ENCODE assay signal across 8 cellular contexts in the genomic region with DNA sequence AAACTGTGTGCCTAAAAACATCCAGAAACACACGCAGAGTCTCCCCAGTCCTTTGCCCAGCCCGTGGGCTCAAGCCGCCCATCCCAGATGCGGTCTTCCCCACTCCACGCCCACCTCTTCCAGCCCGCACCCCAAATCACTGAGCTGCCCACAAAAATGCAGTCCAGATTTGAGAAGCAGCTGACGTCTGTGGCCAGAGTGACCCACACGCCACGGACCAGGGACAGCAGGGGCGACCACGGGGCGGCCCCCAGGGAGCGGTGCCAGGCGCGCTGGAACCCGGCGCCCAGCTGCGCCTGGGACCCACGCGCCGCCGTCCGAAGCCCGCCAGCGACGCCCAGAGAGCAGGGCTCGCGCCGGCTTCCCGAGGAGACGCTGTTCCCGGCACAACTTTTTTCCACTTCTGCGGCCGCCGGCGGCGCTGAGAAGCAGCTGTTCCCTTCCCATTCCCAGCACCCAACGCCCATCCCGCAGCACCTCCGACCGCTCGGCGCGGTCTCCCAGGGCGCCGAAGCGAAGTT. TPM values are rescaled to one million over a fixed set of nuclear protein-coding genes. Genes with fewer than 3 reads are reported as not detected.
DNase-seq lines count a peak whose midpoint lies in the region; ATAC-seq, FAIRE-seq and TF ChIP-seq lines count a peak whose summit lies in the region.

No MANE protein-coding gene starts in this region.

- no peaks in the 10 kb centered on the region for H4K20me1 ChIP-seq in neural cell (ENCODE audit: insufficient read depth)

- no peaks in the 10 kb centered on the region for H3K27me3 ChIP-seq in foreskin keratinocyte
- peaks cover 17% of the 10 kb centered on the region for H3K27me3 ChIP-seq in neural cell (ENCODE audit: insufficient read depth, low read depth, low read length)

- peak; percentile 1 for TF ChIP-seq CTCF in D721Med (IDR thresholded peaks at IDR 0.05; ENCODE audit: insufficient read depth, missing control alignments)
- TF ChIP-seq CTCF in WTC11 (IDR thresholded peaks at IDR 0.05) = no peak
- peak; percentile 47 for TF ChIP-seq CTCF in foreskin keratinocyte (conservative IDR thresholded peaks at IDR 0.05)
- TF ChIP-seq CTCF in neural cell (IDR thresholded peaks at IDR 0.05; ENCODE audit: poor library complexity, severe bottlenecking) = no peak

- peak overlapping the region; percentile 69 for H3K4me3 ChIP-seq in neural cell (ENCODE audit: low read length)

- H3K9me3 ChIP-seq in neural cell (ENCODE audit: low read length) = no peaks in the 10 kb centered on the region

- FAIRE-seq in D721Med (lab: Jason Lieb, UNC) = no peak

- H3K9me3 Mint-ChIP-seq in WTC11 = no peaks in the 10 kb centered on the region

- H3K4me1 ChIP-seq in foreskin keratinocyte = peaks cover 17% of the 10 kb centered on the region

- H3K4me1 Mint-ChIP-seq in WTC11 = peaks cover 37% of the 10 kb centered on the region

- no peaks in the 10 kb centered on the region; the same call in 1 of the 2 replicates for H3K27me3 Mint-ChIP-seq in WTC11 (ENCODE audit: low read depth)

- TF ChIP-seq RAD21 in neural cell (conservative IDR thresholded peaks at IDR 0.05) = peak; percentile 44

- H3K27ac ChIP-seq in foreskin keratinocyte = peak overlapping the region; percentile 99
- H3K27ac ChIP-seq in neural cell (ENCODE audit: low read length) = no peak overlapping the region

- POLR2A ChIA-PET in WTC11 (lab: Charles Lee) = no interaction called here

- H3K79me2 ChIP-seq in neural cell (replicated peaks; ENCODE audit: insufficient read depth, low read length) = peaks cover 9% of the 10 kb centered on the region

- CTCF ChIA-PET in WTC11 (lab: Charles Lee) = interaction anchor here (0.8 to 1.6 kb wide), 4 partner anchors 11 to 252 kb away, joined by 3 to 6 read pairs (median 4); no protein-coding TSS in a partner anchor

- H3K27ac Mint-ChIP-seq in WTC11 = peak overlapping the region; percentile 78; the same call in 1 of the 2 replicates

- peak overlapping the region; percentile 88 for H3K4me3 Mint-ChIP-seq in WTC11

- no peak overlapping the region for H2AFZ ChIP-seq in neural cell (ENCODE audit: low read depth, low read length)

- H3K36me3 Mint-ChIP-seq in WTC11 = peaks cover 9% of the 10 kb centered on the region

- H3K9me2 ChIP-seq in neural cell (ENCODE audit: insufficient read depth, low read length) = no peaks in the 10 kb centered on the region

- DNase-seq in D721Med (ENCODE audit: insufficient read length, low spot score) = no peak
- DNase-seq in HPDE6-E6E7 (ENCODE audit: extremely low spot score) = peak; percentile 35
- peak; percentile 49 for DNase-seq in WTC11 (ENCODE audit: low spot score)
- peak in 1 of 2 donors; percentile 32 for DNase-seq in foreskin keratinocyte
- no peak for DNase-seq in KG1 (lab: John Stamatoyannopoulos, UW)

- ATAC-seq in GM19463 (IDR thresholded peaks at IDR 0.05; ENCODE audit: unreplicated experiment) (peak; percentile 35), WTC11 (no peak), foreskin keratinocyte (peak; percentile 58), GM18519 (IDR thresholded peaks at IDR 0.05; ENCODE audit: low FRiP score, unreplicated experiment) (no peak)

- TF ChIP-seq EP300 in neural cell (conservative IDR thresholded peaks at IDR 0.05; ENCODE audit: poor library complexity, severe bottlenecking) = no peak

- H3F3A ChIP-seq in neural cell (ENCODE audit: insufficient read depth, low read length, poor library complexity, severe bottlenecking) = peaks cover 12% of the 10 kb centered on the region

- H3K9ac ChIP-seq in neural cell (ENCODE audit: low read length) = peak overlapping the region; percentile 62

- H3K36me3 ChIP-seq in neural cell (ENCODE audit: insufficient read depth, low read length) = no peaks in the 10 kb centered on the region

- peak overlapping the region; percentile 56 for H3K4me2 ChIP-seq in neural cell (ENCODE audit: low read length)

TF ChIP-seq in WTC11, 78 proteins besides CTCF, POLR2A, EP300 and RAD21 (continues in another document):
- TF ChIP-seq, protein P1, sequence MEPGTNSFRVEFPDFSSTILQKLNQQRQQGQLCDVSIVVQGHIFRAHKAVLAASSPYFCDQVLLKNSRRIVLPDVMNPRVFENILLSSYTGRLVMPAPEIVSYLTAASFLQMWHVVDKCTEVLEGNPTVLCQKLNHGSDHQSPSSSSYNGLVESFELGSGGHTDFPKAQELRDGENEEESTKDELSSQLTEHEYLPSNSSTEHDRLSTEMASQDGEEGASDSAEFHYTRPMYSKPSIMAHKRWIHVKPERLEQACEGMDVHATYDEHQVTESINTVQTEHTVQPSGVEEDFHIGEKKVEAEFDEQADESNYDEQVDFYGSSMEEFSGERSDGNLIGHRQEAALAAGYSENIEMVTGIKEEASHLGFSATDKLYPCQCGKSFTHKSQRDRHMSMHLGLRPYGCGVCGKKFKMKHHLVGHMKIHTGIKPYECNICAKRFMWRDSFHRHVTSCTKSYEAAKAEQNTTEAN (CRISPR knock-in tag; IDR thresholded peaks at IDR 0.05) = no peak
- TF ChIP-seq, protein P2, sequence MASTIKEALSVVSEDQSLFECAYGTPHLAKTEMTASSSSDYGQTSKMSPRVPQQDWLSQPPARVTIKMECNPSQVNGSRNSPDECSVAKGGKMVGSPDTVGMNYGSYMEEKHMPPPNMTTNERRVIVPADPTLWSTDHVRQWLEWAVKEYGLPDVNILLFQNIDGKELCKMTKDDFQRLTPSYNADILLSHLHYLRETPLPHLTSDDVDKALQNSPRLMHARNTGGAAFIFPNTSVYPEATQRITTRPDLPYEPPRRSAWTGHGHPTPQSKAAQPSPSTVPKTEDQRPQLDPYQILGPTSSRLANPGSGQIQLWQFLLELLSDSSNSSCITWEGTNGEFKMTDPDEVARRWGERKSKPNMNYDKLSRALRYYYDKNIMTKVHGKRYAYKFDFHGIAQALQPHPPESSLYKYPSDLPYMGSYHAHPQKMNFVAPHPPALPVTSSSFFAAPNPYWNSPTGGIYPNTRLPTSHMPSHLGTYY (CRISPR knock-in tag; IDR thresholded peaks at IDR 0.05) = no peak
- TF ChIP-seq FOXK1 (CRISPR knock-in tag; IDR thresholded peaks at IDR 0.05) = no peak
- 0 out of 2 replicates have a peak, but pooled peaks have one; percentile 39 for TF ChIP-seq HMGXB4 (CRISPR knock-in tag; IDR thresholded peaks at IDR 0.05)

TF ChIP-seq in neural cell, 6 proteins besides CTCF, POLR2A, EP300 and RAD21:
- TF ChIP-seq, protein P3, sequence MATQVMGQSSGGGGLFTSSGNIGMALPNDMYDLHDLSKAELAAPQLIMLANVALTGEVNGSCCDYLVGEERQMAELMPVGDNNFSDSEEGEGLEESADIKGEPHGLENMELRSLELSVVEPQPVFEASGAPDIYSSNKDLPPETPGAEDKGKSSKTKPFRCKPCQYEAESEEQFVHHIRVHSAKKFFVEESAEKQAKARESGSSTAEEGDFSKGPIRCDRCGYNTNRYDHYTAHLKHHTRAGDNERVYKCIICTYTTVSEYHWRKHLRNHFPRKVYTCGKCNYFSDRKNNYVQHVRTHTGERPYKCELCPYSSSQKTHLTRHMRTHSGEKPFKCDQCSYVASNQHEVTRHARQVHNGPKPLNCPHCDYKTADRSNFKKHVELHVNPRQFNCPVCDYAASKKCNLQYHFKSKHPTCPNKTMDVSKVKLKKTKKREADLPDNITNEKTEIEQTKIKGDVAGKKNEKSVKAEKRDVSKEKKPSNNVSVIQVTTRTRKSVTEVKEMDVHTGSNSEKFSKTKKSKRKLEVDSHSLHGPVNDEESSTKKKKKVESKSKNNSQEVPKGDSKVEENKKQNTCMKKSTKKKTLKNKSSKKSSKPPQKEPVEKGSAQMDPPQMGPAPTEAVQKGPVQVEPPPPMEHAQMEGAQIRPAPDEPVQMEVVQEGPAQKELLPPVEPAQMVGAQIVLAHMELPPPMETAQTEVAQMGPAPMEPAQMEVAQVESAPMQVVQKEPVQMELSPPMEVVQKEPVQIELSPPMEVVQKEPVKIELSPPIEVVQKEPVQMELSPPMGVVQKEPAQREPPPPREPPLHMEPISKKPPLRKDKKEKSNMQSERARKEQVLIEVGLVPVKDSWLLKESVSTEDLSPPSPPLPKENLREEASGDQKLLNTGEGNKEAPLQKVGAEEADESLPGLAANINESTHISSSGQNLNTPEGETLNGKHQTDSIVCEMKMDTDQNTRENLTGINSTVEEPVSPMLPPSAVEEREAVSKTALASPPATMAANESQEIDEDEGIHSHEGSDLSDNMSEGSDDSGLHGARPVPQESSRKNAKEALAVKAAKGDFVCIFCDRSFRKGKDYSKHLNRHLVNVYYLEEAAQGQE (IDR thresholded peaks at IDR 0.05; ENCODE audit: borderline replicate concordance) = no peak
- no peak for TF ChIP-seq SMC3 (conservative IDR thresholded peaks at IDR 0.05; ENCODE audit: poor library complexity)
- TF ChIP-seq POLR2AphosphoS5 (IDR thresholded peaks at IDR 0.05) = no peak
- no peak for TF ChIP-seq EZH2 (IDR thresholded peaks at IDR 0.05; ENCODE audit: borderline replicate concordance, insufficient read depth, low read length, poor library complexity, severe bottlenecking)
- TF ChIP-seq MXI1 (conservative IDR thresholded peaks at IDR 0.05; ENCODE audit: poor library complexity, severe bottlenecking) = no peak
- no peak for TF ChIP-seq TAF1 (IDR thresholded peaks at IDR 0.05; ENCODE audit: low read depth)
TF ChIP-seq in neural cell: peak in this region for 0.

RNA-seq across cellular contexts. Expression of gene LHFPL2, which starts 0.7 kb away (rescaled TPM):
- total RNA-seq in WTC11 (2021) (34.4 to 40.6 TPM (median 36.6 TPM) in 3 replicates), foreskin keratinocyte (18.9 and 22.5 TPM in 2 replicates)
- polyA plus RNA-seq in foreskin keratinocyte (6.6 and 6.9 TPM in 2 replicates), neural cell (1.6 and 3.4 TPM in 2 replicates)
- polyA minus RNA-seq in neural cell = 1.9 and 2.7 TPM in 2 replicates

Comparison
In these comparisons a context has a peak if more than half of its experiments do, and no peak if none do; other contexts are left out.
1. DNase-seq: peak in HPDE6-E6E7 (single experiment) and WTC11 (single experiment); none in D721Med (single experiment) and KG1 (single experiment).
2. CTCF ChIP-seq: peak in D721Med (single experiment) and foreskin keratinocyte (single experiment); none in WTC11 (single experiment) and neural cell (single experiment).
3. ATAC-seq: peak in GM19463 (single experiment) and foreskin keratinocyte (single experiment); none in WTC11 (single experiment) and GM18519 (single experiment).